Comparison of ENCODE assay signal across 3 cellular contexts in the genomic region with DNA sequence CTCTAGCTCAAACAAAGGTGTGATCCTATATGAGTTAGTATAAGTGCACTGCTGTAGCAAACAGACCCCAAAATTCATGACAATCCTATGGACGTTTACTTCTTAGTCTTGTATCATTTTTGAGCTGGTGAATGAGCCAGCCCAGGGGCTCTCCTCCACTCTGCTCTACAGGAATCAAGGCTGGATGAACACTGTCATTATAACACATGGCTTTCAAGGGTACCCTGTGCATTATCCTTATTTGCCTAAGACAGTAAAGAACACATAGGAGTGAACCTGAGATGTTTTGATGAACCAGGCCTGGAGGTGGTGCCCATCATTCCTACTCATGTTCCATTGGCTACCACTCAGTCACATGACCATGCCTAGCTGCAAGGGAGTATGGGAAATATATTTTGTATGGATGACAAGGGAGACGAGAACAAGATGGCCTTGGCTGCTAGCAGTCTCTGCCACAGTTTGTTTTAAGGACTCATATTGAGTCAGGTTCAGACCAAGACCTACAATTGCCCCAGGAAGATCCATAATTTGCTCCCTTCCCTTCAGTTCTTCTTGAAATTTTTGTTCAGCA.
TF ChIP-seq lines count a peak whose summit lies in the region.

No MANE protein-coding gene starts in this region.

TF ChIP-seq in Ishikawa, 13 proteins besides CTCF, POLR2A, EP300 and RAD21:
- TF ChIP-seq, protein P1, sequence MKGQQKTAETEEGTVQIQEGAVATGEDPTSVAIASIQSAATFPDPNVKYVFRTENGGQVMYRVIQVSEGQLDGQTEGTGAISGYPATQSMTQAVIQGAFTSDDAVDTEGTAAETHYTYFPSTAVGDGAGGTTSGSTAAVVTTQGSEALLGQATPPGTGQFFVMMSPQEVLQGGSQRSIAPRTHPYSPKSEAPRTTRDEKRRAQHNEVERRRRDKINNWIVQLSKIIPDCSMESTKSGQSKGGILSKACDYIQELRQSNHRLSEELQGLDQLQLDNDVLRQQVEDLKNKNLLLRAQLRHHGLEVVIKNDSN (IDR thresholded peaks at IDR 0.05): peak; percentile 80
- TF ChIP-seq TCF12 (IDR thresholded peaks at IDR 0.05; ENCODE audit: low read depth): no peak
- TF ChIP-seq NFIC (IDR thresholded peaks at IDR 0.05): no peak

TF ChIP-seq in K562, 482 proteins besides CTCF, POLR2A, EP300 and RAD21 (continued from another document):
- TF ChIP-seq, protein P1 (CRISPR knock-in tag; IDR thresholded peaks at IDR 0.05): peak; percentile 85
- TF ChIP-seq, protein P2, sequence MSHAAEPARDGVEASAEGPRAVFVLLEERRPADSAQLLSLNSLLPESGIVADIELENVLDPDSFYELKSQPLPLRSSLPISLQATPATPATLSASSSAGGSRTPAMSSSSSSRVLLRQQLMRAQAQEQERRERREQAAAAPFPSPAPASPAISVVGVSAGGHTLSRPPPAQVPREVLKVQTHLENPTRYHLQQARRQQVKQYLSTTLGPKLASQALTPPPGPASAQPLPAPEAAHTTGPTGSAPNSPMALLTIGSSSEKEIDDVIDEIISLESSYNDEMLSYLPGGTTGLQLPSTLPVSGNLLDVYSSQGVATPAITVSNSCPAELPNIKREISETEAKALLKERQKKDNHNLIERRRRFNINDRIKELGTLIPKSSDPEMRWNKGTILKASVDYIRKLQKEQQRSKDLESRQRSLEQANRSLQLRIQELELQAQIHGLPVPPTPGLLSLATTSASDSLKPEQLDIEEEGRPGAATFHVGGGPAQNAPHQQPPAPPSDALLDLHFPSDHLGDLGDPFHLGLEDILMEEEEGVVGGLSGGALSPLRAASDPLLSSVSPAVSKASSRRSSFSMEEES (CRISPR knock-in tag; IDR thresholded peaks at IDR 0.05): peak; percentile 69
- TF ChIP-seq U2AF2 (optimal IDR thresholded peaks at IDR 0.05; ENCODE audit: low read depth, low read length) (no peak), USF2 (CRISPR knock-in tag; IDR thresholded peaks at IDR 0.05) (peak; percentile 72), PCBP1 (IDR thresholded peaks at IDR 0.05; ENCODE audit: low read depth, low read length, poor library complexity, severe bottlenecking) (no peak), RAD51 (IDR thresholded peaks at IDR 0.05; ENCODE audit: borderline replicate concordance, low read depth) (peak; percentile 68; the same call in 1 of the 2 replicates)

TF ChIP-seq in HEK293T, 16 proteins besides CTCF, POLR2A, EP300 and RAD21 (continued from another document):
- TF ChIP-seq TARDBP (IDR thresholded peaks at IDR 0.05) (no peak), SP1 (IDR thresholded peaks at IDR 0.05) (no peak), FOXK2 (IDR thresholded peaks at IDR 0.05) (no peak), FOXM1 (IDR thresholded peaks at IDR 0.05; ENCODE audit: borderline replicate concordance) (no peak), ZNF384 (IDR thresholded peaks at IDR 0.05) (no peak), HDGF (IDR thresholded peaks at IDR 0.05; ENCODE audit: borderline replicate concordance) (no peak), FOXA1 (IDR thresholded peaks at IDR 0.05) (no peak), ELF4 (IDR thresholded peaks at IDR 0.05) (no peak), ARNT (IDR thresholded peaks at IDR 0.05) (no peak), CTBP1 (IDR thresholded peaks at IDR 0.05; ENCODE audit: borderline replicate concordance) (no peak), SUZ12 (IDR thresholded peaks at IDR 0.05) (no peak), L3MBTL2 (conservative IDR thresholded peaks at IDR 0.05) (no peak), NFRKB (IDR thresholded peaks at IDR 0.05) (no peak)
